Comparison of ENCODE assay signal across 1 cellular context in genomic region chr22:44736581-44737413, GRCh38.
TF ChIP-seq lines count a peak whose summit lies in the region.

No MANE protein-coding gene starts in this region.

TF ChIP-seq in K562, 482 proteins besides CTCF, POLR2A, EP300 and RAD21:
- peak; percentile 31; the same call in 1 of the 2 replicates for TF ChIP-seq POLR2G (IDR thresholded peaks at IDR 0.05; ENCODE audit: low read depth, low read length)
- no peak for TF ChIP-seq ZNF165 (CRISPR knock-in tag; IDR thresholded peaks at IDR 0.05; ENCODE audit: borderline replicate concordance)
- TF ChIP-seq NR4A1 (CRISPR knock-in tag; IDR thresholded peaks at IDR 0.05), result no peak
- no peak for TF ChIP-seq NR4A1 (tag; IDR thresholded peaks at IDR 0.05)
- TF ChIP-seq ZBTB33 (CRISPR knock-in tag; IDR thresholded peaks at IDR 0.05), result peak; percentile 75; the same call in 1 of the 2 replicates
TF ChIP-seq in K562: peak in this region for 2.
